Comparison of ENCODE assay signal across 1 cellular context in the genomic region with DNA sequence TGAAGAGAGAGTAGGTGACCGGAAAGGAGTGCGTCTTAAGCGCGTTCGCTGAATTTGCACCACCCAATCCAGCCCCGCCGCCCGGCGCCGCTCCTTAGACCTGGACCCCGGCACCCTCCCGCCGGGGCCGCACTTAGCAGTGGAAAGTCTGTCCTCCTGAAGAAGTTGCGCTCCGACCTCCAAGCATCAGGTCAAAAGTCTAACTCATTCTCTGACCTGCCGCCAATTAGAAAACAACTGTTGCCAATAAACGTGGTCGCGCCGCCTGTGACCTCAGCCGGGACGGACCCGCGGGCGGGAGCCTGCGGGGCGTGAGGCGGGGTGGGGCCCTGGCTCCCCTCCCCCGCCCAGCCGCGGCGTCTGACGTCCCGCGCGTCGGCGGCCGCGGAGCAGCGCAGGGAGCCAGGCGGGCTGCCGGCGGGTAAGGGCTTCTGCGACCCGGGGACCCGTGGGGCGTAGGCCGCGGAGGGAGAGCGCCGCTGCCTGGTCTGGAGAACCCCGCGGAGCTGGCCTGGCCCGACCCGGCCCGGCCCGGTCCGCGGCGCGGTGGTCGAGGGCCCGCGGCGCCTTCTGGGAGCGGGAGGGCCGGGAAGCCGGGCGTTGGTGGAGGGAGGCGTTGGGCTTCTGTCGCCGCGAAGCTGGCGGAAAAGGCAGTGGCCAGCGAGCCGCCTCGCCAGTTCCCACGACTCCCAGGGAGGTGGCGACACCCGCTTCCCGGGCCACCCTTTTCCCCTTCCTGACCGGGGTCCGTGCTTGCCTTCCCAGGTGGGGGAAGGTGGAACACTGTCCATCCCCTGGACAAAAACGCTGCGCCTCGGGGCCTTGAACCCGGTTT.
TF ChIP-seq lines count a peak whose summit lies in the region.

A gene with protein sequence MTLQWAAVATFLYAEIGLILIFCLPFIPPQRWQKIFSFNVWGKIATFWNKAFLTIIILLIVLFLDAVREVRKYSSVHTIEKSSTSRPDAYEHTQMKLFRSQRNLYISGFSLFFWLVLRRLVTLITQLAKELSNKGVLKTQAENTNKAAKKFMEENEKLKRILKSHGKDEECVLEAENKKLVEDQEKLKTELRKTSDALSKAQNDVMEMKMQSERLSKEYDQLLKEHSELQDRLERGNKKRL (plus strand): TSS at position 366 of the 835 bp plus-strand sequence. CDS start 527 bp downstream, outside the sequence.

TF ChIP-seq in HepG2, 621 proteins besides CTCF, POLR2A, EP300 and RAD21 (continued from another document and continues in another):
- TF ChIP-seq, protein P1, sequence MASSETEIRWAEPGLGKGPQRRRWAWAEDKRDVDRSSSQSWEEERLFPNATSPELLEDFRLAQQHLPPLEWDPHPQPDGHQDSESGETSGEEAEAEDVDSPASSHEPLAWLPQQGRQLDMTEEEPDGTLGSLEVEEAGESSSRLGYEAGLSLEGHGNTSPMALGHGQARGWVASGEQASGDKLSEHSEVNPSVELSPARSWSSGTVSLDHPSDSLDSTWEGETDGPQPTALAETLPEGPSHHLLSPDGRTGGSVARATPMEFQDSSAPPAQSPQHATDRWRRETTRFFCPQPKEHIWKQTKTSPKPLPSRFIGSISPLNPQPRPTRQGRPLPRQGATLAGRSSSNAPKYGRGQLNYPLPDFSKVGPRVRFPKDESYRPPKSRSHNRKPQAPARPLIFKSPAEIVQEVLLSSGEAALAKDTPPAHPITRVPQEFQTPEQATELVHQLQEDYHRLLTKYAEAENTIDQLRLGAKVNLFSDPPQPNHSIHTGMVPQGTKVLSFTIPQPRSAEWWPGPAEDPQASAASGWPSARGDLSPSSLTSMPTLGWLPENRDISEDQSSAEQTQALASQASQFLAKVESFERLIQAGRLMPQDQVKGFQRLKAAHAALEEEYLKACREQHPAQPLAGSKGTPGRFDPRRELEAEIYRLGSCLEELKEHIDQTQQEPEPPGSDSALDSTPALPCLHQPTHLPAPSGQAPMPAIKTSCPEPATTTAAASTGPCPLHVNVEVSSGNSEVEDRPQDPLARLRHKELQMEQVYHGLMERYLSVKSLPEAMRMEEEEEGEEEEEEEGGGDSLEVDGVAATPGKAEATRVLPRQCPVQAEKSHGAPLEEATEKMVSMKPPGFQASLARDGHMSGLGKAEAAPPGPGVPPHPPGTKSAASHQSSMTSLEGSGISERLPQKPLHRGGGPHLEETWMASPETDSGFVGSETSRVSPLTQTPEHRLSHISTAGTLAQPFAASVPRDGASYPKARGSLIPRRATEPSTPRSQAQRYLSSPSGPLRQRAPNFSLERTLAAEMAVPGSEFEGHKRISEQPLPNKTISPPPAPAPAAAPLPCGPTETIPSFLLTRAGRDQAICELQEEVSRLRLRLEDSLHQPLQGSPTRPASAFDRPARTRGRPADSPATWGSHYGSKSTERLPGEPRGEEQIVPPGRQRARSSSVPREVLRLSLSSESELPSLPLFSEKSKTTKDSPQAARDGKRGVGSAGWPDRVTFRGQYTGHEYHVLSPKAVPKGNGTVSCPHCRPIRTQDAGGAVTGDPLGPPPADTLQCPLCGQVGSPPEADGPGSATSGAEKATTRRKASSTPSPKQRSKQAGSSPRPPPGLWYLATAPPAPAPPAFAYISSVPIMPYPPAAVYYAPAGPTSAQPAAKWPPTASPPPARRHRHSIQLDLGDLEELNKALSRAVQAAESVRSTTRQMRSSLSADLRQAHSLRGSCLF (CRISPR knock-in tag; IDR thresholded peaks at IDR 0.05; ENCODE audit: borderline replicate concordance), result no peak
- TF ChIP-seq, protein P2, sequence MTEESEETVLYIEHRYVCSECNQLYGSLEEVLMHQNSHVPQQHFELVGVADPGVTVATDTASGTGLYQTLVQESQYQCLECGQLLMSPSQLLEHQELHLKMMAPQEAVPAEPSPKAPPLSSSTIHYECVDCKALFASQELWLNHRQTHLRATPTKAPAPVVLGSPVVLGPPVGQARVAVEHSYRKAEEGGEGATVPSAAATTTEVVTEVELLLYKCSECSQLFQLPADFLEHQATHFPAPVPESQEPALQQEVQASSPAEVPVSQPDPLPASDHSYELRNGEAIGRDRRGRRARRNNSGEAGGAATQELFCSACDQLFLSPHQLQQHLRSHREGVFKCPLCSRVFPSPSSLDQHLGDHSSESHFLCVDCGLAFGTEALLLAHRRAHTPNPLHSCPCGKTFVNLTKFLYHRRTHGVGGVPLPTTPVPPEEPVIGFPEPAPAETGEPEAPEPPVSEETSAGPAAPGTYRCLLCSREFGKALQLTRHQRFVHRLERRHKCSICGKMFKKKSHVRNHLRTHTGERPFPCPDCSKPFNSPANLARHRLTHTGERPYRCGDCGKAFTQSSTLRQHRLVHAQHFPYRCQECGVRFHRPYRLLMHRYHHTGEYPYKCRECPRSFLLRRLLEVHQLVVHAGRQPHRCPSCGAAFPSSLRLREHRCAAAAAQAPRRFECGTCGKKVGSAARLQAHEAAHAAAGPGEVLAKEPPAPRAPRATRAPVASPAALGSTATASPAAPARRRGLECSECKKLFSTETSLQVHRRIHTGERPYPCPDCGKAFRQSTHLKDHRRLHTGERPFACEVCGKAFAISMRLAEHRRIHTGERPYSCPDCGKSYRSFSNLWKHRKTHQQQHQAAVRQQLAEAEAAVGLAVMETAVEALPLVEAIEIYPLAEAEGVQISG (CRISPR knock-in tag; IDR thresholded peaks at IDR 0.05), result peak; percentile 82
- TF ChIP-seq ZNF614 (CRISPR knock-in tag; IDR thresholded peaks at IDR 0.05; ENCODE audit: borderline replicate concordance) (no peak), ZNF460 (CRISPR knock-in tag; IDR thresholded peaks at IDR 0.05; ENCODE audit: borderline replicate concordance) (peak; percentile 36; the same call in 1 of the 2 replicates), ZNF441 (CRISPR knock-in tag; IDR thresholded peaks at IDR 0.05; ENCODE audit: borderline replicate concordance) (peak; percentile 79; the same call in 1 of the 2 replicates), ZNF264 (CRISPR knock-in tag; IDR thresholded peaks at IDR 0.05) (no peak; the same call in 1 of the 2 replicates), ZNF34 (CRISPR knock-in tag; IDR thresholded peaks at IDR 0.05; ENCODE audit: borderline replicate concordance) (no peak), ZNF572 (CRISPR knock-in tag; IDR thresholded peaks at IDR 0.05) (no peak), ELF4 (CRISPR knock-in tag; IDR thresholded peaks at IDR 0.05; ENCODE audit: borderline replicate concordance) (no peak), ZNF616 (CRISPR knock-in tag; IDR thresholded peaks at IDR 0.05; ENCODE audit: low read depth) (0 out of 2 replicates have a peak, but pooled peaks have one; percentile 57), ZNF605 (CRISPR knock-in tag; IDR thresholded peaks at IDR 0.05) (no peak), ESRRA (CRISPR knock-in tag; IDR thresholded peaks at IDR 0.05; ENCODE audit: low read depth) (peak; percentile 47), KLF16 (CRISPR knock-in tag; IDR thresholded peaks at IDR 0.05) (peak in 1 of 2 experiments; percentile 9; a peak in 2 of 4 replicates), ZNF430 (CRISPR knock-in tag; IDR thresholded peaks at IDR 0.05) (peak; percentile 36; the same call in 1 of the 2 replicates), EZH2 (conservative IDR thresholded peaks at IDR 0.05; ENCODE audit: low read depth, low read length) (no peak), TMF1 (CRISPR knock-in tag; IDR thresholded peaks at IDR 0.05; ENCODE audit: low read depth) (no peak), NR2C2 (CRISPR knock-in tag; IDR thresholded peaks at IDR 0.05; ENCODE audit: borderline replicate concordance) (peak; percentile 67; the same call in 1 of the 2 replicates), YEATS4 (CRISPR knock-in tag; IDR thresholded peaks at IDR 0.05; ENCODE audit: borderline replicate concordance) (peak; percentile 57; the same call in 1 of the 2 replicates), ZNF563 (CRISPR knock-in tag; IDR thresholded peaks at IDR 0.05) (peak; percentile 88), SAP130 (CRISPR knock-in tag; IDR thresholded peaks at IDR 0.05; ENCODE audit: low read depth) (peak; percentile 69), CENPX (CRISPR knock-in tag; IDR thresholded peaks at IDR 0.05) (no peak), ZMAT3 (CRISPR knock-in tag; conservative IDR thresholded peaks at IDR 0.05) (peak; percentile 10; the same call in 1 of the 2 replicates), ZNF143 (CRISPR knock-in tag; IDR thresholded peaks at IDR 0.05) (peak; percentile 72), ATAD3A (CRISPR knock-in tag; IDR thresholded peaks at IDR 0.05) (no peak), GLI4 (CRISPR knock-in tag; IDR thresholded peaks at IDR 0.05; ENCODE audit: borderline replicate concordance) (no peak), SSRP1 (CRISPR knock-in tag; IDR thresholded peaks at IDR 0.05) (no peak), TBL1XR1 (IDR thresholded peaks at IDR 0.05; ENCODE audit: borderline replicate concordance, low read length, partially characterized antibody) (no peak), NFKBIZ (CRISPR knock-in tag; IDR thresholded peaks at IDR 0.05) (no peak), SIX1 (CRISPR knock-in tag; IDR thresholded peaks at IDR 0.05; ENCODE audit: borderline replicate concordance) (no peak)
- TF ChIP-seq, protein P3, sequence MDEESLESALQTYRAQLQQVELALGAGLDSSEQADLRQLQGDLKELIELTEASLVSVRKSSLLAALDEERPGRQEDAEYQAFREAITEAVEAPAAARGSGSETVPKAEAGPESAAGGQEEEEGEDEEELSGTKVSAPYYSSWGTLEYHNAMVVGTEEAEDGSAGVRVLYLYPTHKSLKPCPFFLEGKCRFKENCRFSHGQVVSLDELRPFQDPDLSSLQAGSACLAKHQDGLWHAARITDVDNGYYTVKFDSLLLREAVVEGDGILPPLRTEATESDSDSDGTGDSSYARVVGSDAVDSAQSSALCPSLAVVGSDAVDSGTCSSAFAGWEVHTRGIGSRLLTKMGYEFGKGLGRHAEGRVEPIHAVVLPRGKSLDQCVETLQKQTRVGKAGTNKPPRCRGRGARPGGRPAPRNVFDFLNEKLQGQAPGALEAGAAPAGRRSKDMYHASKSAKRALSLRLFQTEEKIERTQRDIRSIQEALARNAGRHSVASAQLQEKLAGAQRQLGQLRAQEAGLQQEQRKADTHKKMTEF (CRISPR knock-in tag; IDR thresholded peaks at IDR 0.05), result peak; percentile 33; the same call in 1 of the 2 replicates
- TF ChIP-seq, protein P4, sequence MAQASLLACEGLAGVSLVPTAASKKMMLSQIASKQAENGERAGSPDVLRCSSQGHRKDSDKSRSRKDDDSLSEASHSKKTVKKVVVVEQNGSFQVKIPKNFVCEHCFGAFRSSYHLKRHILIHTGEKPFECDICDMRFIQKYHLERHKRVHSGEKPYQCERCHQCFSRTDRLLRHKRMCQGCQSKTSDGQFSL (CRISPR knock-in tag; IDR thresholded peaks at IDR 0.05), result no peak
- TF ChIP-seq, protein P5, sequence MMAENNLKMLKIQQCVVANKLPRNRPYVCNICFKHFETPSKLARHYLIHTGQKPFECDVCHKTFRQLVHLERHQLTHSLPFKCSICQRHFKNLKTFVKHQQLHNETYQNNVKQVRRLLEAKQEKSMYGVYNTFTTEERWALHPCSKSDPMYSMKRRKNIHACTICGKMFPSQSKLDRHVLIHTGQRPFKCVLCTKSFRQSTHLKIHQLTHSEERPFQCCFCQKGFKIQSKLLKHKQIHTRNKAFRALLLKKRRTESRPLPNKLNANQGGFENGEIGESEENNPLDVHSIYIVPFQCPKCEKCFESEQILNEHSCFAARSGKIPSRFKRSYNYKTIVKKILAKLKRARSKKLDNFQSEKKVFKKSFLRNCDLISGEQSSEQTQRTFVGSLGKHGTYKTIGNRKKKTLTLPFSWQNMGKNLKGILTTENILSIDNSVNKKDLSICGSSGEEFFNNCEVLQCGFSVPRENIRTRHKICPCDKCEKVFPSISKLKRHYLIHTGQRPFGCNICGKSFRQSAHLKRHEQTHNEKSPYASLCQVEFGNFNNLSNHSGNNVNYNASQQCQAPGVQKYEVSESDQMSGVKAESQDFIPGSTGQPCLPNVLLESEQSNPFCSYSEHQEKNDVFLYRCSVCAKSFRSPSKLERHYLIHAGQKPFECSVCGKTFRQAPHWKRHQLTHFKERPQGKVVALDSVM (CRISPR knock-in tag; IDR thresholded peaks at IDR 0.05), result no peak; the same call in 1 of the 2 replicates
- TF ChIP-seq, protein P6, sequence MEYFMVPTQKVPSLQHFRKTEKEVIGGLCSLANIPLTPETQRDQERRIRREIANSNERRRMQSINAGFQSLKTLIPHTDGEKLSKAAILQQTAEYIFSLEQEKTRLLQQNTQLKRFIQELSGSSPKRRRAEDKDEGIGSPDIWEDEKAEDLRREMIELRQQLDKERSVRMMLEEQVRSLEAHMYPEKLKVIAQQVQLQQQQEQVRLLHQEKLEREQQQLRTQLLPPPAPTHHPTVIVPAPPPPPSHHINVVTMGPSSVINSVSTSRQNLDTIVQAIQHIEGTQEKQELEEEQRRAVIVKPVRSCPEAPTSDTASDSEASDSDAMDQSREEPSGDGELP (IDR thresholded peaks at IDR 0.05; ENCODE audit: borderline replicate concordance, low read depth), result peak; percentile 16; the same call in 1 of the 2 replicates
